Comparison of ENCODE assay signal across 2 cellular contexts in the genomic region with DNA sequence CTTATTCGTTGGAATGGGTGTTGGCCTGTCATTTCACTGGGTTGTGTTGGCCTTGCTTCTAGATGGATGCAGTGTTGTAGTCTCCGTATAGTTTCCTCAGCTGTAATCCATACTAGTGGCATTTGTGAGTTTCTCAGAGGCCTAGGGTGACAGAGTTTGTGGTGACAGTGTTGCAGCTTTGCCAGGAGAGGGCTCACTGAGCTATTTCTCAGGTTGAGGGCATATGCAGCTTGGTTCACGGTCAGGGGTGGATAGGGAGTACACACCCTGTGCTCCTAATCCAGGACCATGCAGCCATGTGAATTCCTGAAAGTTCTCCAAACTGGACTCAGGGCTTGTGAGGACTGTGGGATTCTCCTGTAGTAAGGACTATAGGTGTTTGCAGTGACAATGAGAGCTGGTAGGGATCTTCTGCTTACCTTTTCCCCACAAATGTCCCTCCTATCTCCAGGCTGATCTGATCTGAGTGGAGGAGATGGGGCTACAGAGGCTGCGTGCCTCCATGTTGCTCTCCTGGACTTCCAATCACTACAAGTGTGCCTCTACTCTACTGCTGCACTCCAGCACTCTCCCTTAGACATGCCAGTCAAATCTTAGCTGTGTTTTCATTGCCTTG.
TF ChIP-seq lines count a peak whose summit lies in the region.

No MANE protein-coding gene starts in this region.

TF ChIP-seq in HEK293, 187 proteins besides CTCF, POLR2A, EP300 and RAD21 (continued from another document):
- peak; percentile 56 for TF ChIP-seq ZNF654 (tag by site-specific recombination; IDR thresholded peaks at IDR 0.05; ENCODE audit: low read depth)

TF ChIP-seq in K562, 482 proteins besides CTCF, POLR2A, EP300 and RAD21 (continued from another document):
- no peak for TF ChIP-seq FOXA1 (IDR thresholded peaks at IDR 0.05; ENCODE audit: borderline replicate concordance)
